ENCODE assay signal across 24 cellular contexts in genomic region chr7:43753401-43753800, GRCh38.
"Had no signal": no experiment of that assay in that cellular context is flagged by ENCODE, and none has a peak within 500 bp of the region (broad histone marks: within the 10 kb centered on the region; RNA-seq: fewer than 3 reads in every experiment).

No MANE protein-coding gene starts in this region.

- H3K9ac ChIP-seq: parathyroid adenoma had no signal

- H3K4me3 ChIP-seq: esophagus muscularis mucosa, lung, right lobe of liver, stomach had no signal

- H3K36me3 Mint-ChIP-seq: activated naive CD8-positive, alpha-beta T cell treated with anti-CD3 and anti-CD28 coated beads for 36 hours; mesothelial cell of epicardium had no signal

- H2AFZ ChIP-seq: parathyroid adenoma had no signal

- H3K36me3 ChIP-seq: esophagus muscularis mucosa, right lobe of liver, stomach had no signal

- H3K4me1 ChIP-seq: foreskin keratinocyte, right lobe of liver had no signal

- DNase-seq: activated CD4-positive, alpha-beta T cell treated with anti-CD3 and anti-CD28 coated beads for 1 hour; activated CD4-positive, alpha-beta T cell treated with anti-CD3 and anti-CD28 coated beads, Interleukin-2, amount 50 U/mL, for 4 hours; activated naive CD4-positive, alpha-beta T cell; activated naive CD8-positive, alpha-beta T cell treated with anti-CD3 and anti-CD28 coated beads for 36 hours; amniotic stem cell; dermis blood vessel endothelial cell; effector memory CD4-positive, alpha-beta T cell; foreskin keratinocyte; glutamatergic neuron; hippocampal formation; kidney; right lobe of liver; small intestine; stimulated activated CD4-positive, alpha-beta T cell treated with anti-CD3 and anti-CD28 coated beads, Interleukin-4, amount 100 ng/mL, for 1 hour; stomach; T1000; trophoblast cell had no signal

- H3K9me3 Mint-ChIP-seq: activated naive CD8-positive, alpha-beta T cell treated with anti-CD3 and anti-CD28 coated beads for 36 hours; nephron had no signal

- H3K79me2 ChIP-seq: parathyroid adenoma had no signal

- H3K9me3 ChIP-seq: esophagus muscularis mucosa, right lobe of liver, stomach had no signal

- H3K27me3 ChIP-seq: right lobe of liver had no signal

- ATAC-seq: foreskin keratinocyte, left lobe of liver had no signal

- H3K27ac Mint-ChIP-seq: activated naive CD8-positive, alpha-beta T cell treated with anti-CD3 and anti-CD28 coated beads for 36 hours; mesothelial cell of epicardium had no signal

- H3K27ac ChIP-seq: esophagus muscularis mucosa, foreskin keratinocyte, parathyroid adenoma, right lobe of liver, stomach, VCaP had no signal

- H3K4me3 Mint-ChIP-seq: activated naive CD8-positive, alpha-beta T cell treated with anti-CD3 and anti-CD28 coated beads for 36 hours; mesothelial cell of epicardium; nephron had no signal
